In genomic region chr11:111926505-111927391, GRCh38 we compare ENCODE assay signal across 8 cellular contexts. TPM values are rescaled to one million over a fixed set of nuclear protein-coding genes. Genes with fewer than 3 reads are reported as not detected.
DNase-seq lines count a peak whose midpoint lies in the region; ATAC-seq, FAIRE-seq and TF ChIP-seq lines count a peak whose summit lies in the region.

No MANE protein-coding gene starts in this region.

- TF ChIP-seq CTCF in right atrium auricular region (IDR thresholded peaks at IDR 0.05): no peak
- no peak for TF ChIP-seq CTCF in psoas muscle (IDR thresholded peaks at IDR 0.05)

- peak; percentile 59 for DNase-seq in NCI-H1694 treated with DMSO at 0.1 percent for 48 hours (lab: John Stamatoyannopoulos, UW)
- peak; percentile 90 to 95 (median 91) for DNase-seq in T-helper 17 cell
- peak; percentile 71 to 100 (median 98) for DNase-seq in anterior cingulate cortex (lab: John Stamatoyannopoulos, UW)
- peak; percentile 96 for DNase-seq in right atrium auricular region (ENCODE audit: low spot score)
- peak; percentile 95 to 99 for DNase-seq in psoas muscle
- peak; percentile 99 for DNase-seq in urothelium cell line (ENCODE audit: low spot score)

- H3K9me3 ChIP-seq in T-helper 17 cell (ENCODE audit: control insufficient read depth, low read length, poor library complexity, severe bottlenecking) (no peaks in the 10 kb centered on the region), right atrium auricular region (no peaks in the 10 kb centered on the region), psoas muscle (no peaks in the 10 kb centered on the region)

- H3K27ac ChIP-seq in right atrium auricular region (peak overlapping the region; percentile 89 to 98), psoas muscle (peak overlapping the region; percentile 91)

- WGBS in psoas muscle, 3 donors: 1% methylated on average over 40 to 47 of the region's 47 CpGs

- H3K36me3 ChIP-seq in right atrium auricular region (no peaks in the 10 kb centered on the region), psoas muscle (ENCODE audit: insufficient read depth in 1 of 2, low read depth in 1 of 2) (no peaks in the 10 kb centered on the region)

- H3K27me3 ChIP-seq in right atrium auricular region (no peaks in the 10 kb centered on the region), psoas muscle (ENCODE audit: insufficient read depth in 3 of 3, low read length in 2 of 3) (no peaks in the 10 kb centered on the region)

- peak; percentile 75 for FAIRE-seq in urothelium cell line (lab: Jason Lieb, UNC)

- H3K4me3 ChIP-seq in right atrium auricular region (peak overlapping the region; percentile 34 to 49), psoas muscle (peak overlapping the region; percentile 63)

- intact Hi-C loops in psoas muscle (cut with DNase I): loop anchor here in 1 of 2 donors (5.0 kb wide), 2 partner anchors 49 to 161 kb away; partner anchors contain the start of genes CFAP68, FDXACB1, SDHD and TIMM8B

- H3K4me1 Mint-ChIP-seq in T-helper 17 cell: peaks cover 11% of the 10 kb centered on the region

- peak overlapping the region; percentile 81 for H3K27ac Mint-ChIP-seq in T-helper 17 cell

- H3K4me1 ChIP-seq in right atrium auricular region: peaks cover 0 to 50% of the 10 kb centered on the region in 2 donors
- H3K4me1 ChIP-seq in psoas muscle: peaks cover 41% of the 10 kb centered on the region

- ATAC-seq in GM18499 (IDR thresholded peaks at IDR 0.05; ENCODE audit: insufficient read depth, unreplicated experiment): peak; percentile 77
- peak; percentile 86 for ATAC-seq in HG02938 (IDR thresholded peaks at IDR 0.05; ENCODE audit: unreplicated experiment)
- peak; percentile 92 for ATAC-seq in T-helper 17 cell
- ATAC-seq in psoas muscle: peak; percentile 88 to 91 (median 89)

- H3K4me3 Mint-ChIP-seq in T-helper 17 cell: peak overlapping the region; percentile 81

- peaks cover 5% of the 10 kb centered on the region for H3K27me3 Mint-ChIP-seq in T-helper 17 cell

- H3K36me3 Mint-ChIP-seq in T-helper 17 cell (ENCODE audit: low read depth): no peaks in the 10 kb centered on the region

RNA-seq across cellular contexts. Expression of gene C11orf52, which starts 8.0 kb away (rescaled TPM):
- total RNA-seq in T-helper 17 cell (not detected), right atrium auricular region (1 to 10 TPM; 1.5 to 8.3 TPM), psoas muscle (10 to 100 TPM in 1 of 4 donors, 1 to 10 TPM in 3; 6.2 to 12.3 (median 8.3) TPM)
- polyA plus RNA-seq in psoas muscle: 10 to 100 TPM in 1 of 3 donors, 1 to 10 TPM in 2; 1.0 to 24.5 (median 4.4) TPM

RNA-seq across cellular contexts. Expression of gene DIXDC1, which starts 10.4 kb away (rescaled TPM):
- total RNA-seq in T-helper 17 cell (under 1 TPM; 0.42 to 0.96 TPM), right atrium auricular region (10 to 100 TPM; 25.7 to 50.9 TPM), psoas muscle (10 to 100 TPM in 2 of 4 donors, 1 to 10 TPM in 2; 4.5 to 12.9 (median 9.6) TPM)
- 1 to 10 TPM; 1.4 to 4.9 (median 2.6) TPM for polyA plus RNA-seq in psoas muscle

RNA-seq across cellular contexts. Expression of gene HSPB2, which starts 14.2 kb away (rescaled TPM):
- total RNA-seq in T-helper 17 cell (not detected), right atrium auricular region (10 to 100 TPM in 1 of 2 donors, 1 to 10 TPM in 1; 5.5 to 13.0 TPM), psoas muscle (10 to 100 TPM; 20.2 to 40.4 (median 27.2) TPM)
- 10 to 100 TPM; 23.6 to 55.5 (median 25.0) TPM for polyA plus RNA-seq in psoas muscle

RNA-seq across cellular contexts. Expression of gene CRYAB, which starts 15.2 kb away (rescaled TPM):
- total RNA-seq in T-helper 17 cell: not detected
- 1,000 to 10,000 TPM; 2,961 to 3,608 TPM for total RNA-seq in right atrium auricular region
- total RNA-seq in psoas muscle: over 10,000 TPM in 2 of 4 donors, 1,000 to 10,000 TPM in 2; 5,216 to 12,187 (median 10,501) TPM
- polyA plus RNA-seq in psoas muscle: over 10,000 TPM in 1 of 3 donors, 1,000 to 10,000 TPM in 2; 4,737 to 11,496 (median 9,489) TPM

RNA-seq across cellular contexts. Expression of gene CFAP68, which starts 47.4 kb away (rescaled TPM):
- total RNA-seq in T-helper 17 cell (10 to 100 TPM; 19.0 to 23.8 TPM), right atrium auricular region (10 to 100 TPM; 27.7 to 40.9 TPM), psoas muscle (10 to 100 TPM in 2 of 4 donors, 1 to 10 TPM in 2; 6.6 to 17.7 (median 11.8) TPM)
- polyA plus RNA-seq in psoas muscle: 1 to 10 TPM; 4.4 to 7.6 (median 4.8) TPM

Comparison
In these comparisons a context has a peak if more than half of its experiments do, and no peak if none do; other contexts are left out.
1. Peak in every context shown above with its lines: DNase-seq, ATAC-seq, H3K4me3 ChIP-seq and H3K27ac ChIP-seq.
2. RNA of gene HSPB2, which starts 14.2 kb away (total RNA-seq): 20.2 to 40.4 TPM in psoas muscle and 5.5 to 13.0 TPM in right atrium auricular region; not detected in T-helper 17 cell; every median in the first group is over 4 times any median in the second.